Comparison of ENCODE assay signal across 1 cellular context in the genomic region with DNA sequence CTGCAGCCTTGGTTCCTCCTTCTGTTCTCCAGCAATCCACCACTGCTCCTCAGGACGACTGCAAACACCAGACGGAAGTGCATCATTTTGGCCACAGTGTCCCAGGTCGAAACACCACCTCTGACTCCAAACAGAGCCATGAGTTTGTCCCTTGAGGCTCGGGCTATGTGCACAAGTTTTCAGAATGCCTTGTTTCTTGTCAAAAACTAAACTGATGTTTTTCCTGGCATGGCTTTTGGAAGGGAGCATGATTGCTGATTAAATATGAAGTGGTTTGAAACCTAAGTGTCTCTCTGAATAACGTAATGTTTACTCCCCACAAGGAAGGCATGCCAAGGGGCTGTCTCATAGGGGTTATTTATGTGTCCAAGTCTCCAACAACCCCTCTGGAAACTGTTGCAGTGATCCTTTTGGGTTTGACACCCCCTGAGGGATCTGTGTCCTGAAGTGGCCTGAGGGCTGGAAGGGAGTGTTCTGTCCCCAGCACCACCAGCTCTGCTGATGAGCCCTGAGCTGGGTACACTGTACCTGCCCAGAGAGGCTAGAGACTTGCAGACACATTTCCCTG.
TF ChIP-seq lines count a peak whose summit lies in the region.

No MANE protein-coding gene starts in this region.

TF ChIP-seq in A549, 52 proteins besides CTCF, POLR2A, EP300 and RAD21 (continued from another document):
- TF ChIP-seq, protein P1, sequence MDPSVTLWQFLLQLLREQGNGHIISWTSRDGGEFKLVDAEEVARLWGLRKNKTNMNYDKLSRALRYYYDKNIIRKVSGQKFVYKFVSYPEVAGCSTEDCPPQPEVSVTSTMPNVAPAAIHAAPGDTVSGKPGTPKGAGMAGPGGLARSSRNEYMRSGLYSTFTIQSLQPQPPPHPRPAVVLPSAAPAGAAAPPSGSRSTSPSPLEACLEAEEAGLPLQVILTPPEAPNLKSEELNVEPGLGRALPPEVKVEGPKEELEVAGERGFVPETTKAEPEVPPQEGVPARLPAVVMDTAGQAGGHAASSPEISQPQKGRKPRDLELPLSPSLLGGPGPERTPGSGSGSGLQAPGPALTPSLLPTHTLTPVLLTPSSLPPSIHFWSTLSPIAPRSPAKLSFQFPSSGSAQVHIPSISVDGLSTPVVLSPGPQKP (IDR thresholded peaks at IDR 0.05; ENCODE audit: low read depth, low read length), result no peak
- no peak for TF ChIP-seq CBX8 (IDR thresholded peaks at IDR 0.05)
- no peak for TF ChIP-seq MAZ (IDR thresholded peaks at IDR 0.05; ENCODE audit: borderline replicate concordance, low read depth, low read length)
- no peak for TF ChIP-seq HOXA7 (CRISPR knock-in tag; IDR thresholded peaks at IDR 0.05)
